ENCODE assay signal across 14 cellular contexts in the genomic region with DNA sequence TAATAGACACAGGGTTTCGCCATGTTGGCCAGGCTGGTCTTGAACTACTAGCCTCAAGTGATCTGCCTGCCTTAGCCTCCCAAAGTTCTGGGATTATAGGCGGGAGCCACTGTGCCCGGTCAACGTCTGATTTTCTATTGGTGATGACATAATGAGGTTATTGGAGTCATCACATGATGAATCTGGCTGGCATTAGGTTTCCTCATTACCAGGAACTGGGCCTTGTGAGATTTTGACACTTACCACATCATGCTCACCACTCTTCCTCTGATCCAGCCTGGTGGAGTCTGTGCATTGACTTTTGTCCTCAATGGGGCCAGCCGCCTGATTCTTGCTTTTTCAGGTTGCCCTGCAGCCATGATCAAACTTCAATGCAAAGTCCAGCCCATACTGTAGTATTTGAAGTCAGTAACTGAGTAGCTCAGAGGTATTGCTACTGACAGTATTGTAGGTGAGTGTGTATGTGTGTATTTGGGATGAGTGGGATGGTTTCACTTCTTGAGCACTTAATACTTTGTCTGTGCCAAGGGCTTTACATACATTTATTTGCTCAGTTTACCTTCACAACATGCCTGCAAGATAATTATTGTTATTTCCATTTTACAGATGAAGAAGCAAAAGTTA.
"Had no signal": no experiment of that assay in that cellular context is flagged by ENCODE, and none has a peak within 500 bp of the region (broad histone marks: within the 10 kb centered on the region; RNA-seq: fewer than 3 reads in every experiment).

No MANE protein-coding gene starts in this region.

- H3K36me3 Mint-ChIP-seq: type B pancreatic cell had no signal

- H2AFZ ChIP-seq: parathyroid adenoma had no signal

- H3K4me1 ChIP-seq: foreskin keratinocyte, parathyroid adenoma had no signal

- H3K36me3 ChIP-seq: ascending aorta had no signal

- H3K4me3 Mint-ChIP-seq: activated CD4-positive, alpha-beta memory T cell treated with anti-CD3 and anti-CD28 coated beads, Interleukin-2, amount 10 ng/mL, durations not matched to agents 7 days and 5 days; activated naive CD8-positive, alpha-beta T cell treated with anti-CD3 and anti-CD28 coated beads, Interleukin-2, amount 50 U/mL, for 24 hours; T-helper 2 cell treated with Interferon-gamma antibody and Interleukin-4, amounts not matched to agents 5 μg/mL and 100 μg/mL, for 36 hours; type B pancreatic cell had no signal

- H3K9me3 Mint-ChIP-seq: activated CD4-positive, alpha-beta memory T cell treated with anti-CD3 and anti-CD28 coated beads, Interleukin-2, amount 10 ng/mL, durations not matched to agents 7 days and 5 days; activated naive CD8-positive, alpha-beta T cell treated with anti-CD3 and anti-CD28 coated beads, Interleukin-2, amount 50 U/mL, for 24 hours; T-helper 2 cell treated with Interferon-gamma antibody and Interleukin-4, amounts not matched to agents 5 μg/mL and 100 μg/mL, for 36 hours; type B pancreatic cell had no signal

- H3K27ac Mint-ChIP-seq: activated CD4-positive, alpha-beta memory T cell treated with anti-CD3 and anti-CD28 coated beads, Interleukin-2, amount 10 ng/mL, durations not matched to agents 7 days and 5 days; activated naive CD8-positive, alpha-beta T cell treated with anti-CD3 and anti-CD28 coated beads, Interleukin-2, amount 50 U/mL, for 24 hours; T-helper 2 cell treated with Interferon-gamma antibody and Interleukin-4, amounts not matched to agents 5 μg/mL and 100 μg/mL, for 36 hours; type B pancreatic cell had no signal

- H3K27me3 Mint-ChIP-seq: activated naive CD8-positive, alpha-beta T cell treated with anti-CD3 and anti-CD28 coated beads, Interleukin-2, amount 50 U/mL, for 24 hours; type B pancreatic cell had no signal

- DNase-seq: activated CD4-positive, alpha-beta memory T cell treated with anti-CD3 and anti-CD28 coated beads, Interleukin-2, amount 10 ng/mL, durations not matched to agents 7 days and 5 days; activated CD4-positive, CD25-positive, alpha-beta regulatory T cell treated with anti-CD3 and anti-CD28 coated beads, Interleukin-2, amount 50 U/mL, for 72 hours; activated CD8-positive, alpha-beta memory T cell treated with anti-CD3 and anti-CD28 coated beads, Interleukin-2, amount 50 U/mL, for 48 hours; activated naive CD8-positive, alpha-beta T cell treated with anti-CD3 and anti-CD28 coated beads, Interleukin-2, amount 50 U/mL, for 24 hours; foreskin keratinocyte; mesenchymal stem cell; stimulated activated CD4-positive, alpha-beta T cell treated with anti-CD3 and anti-CD28 coated beads, Interleukin-15, amount 100 ng/mL, for 24 hours; stimulated activated CD4-positive, alpha-beta T cell treated with anti-CD3 and anti-CD28 coated beads, Interleukin-4, amount 100 ng/mL, for 4 hours; SW 1271 had no signal

- H3K9ac ChIP-seq: parathyroid adenoma had no signal

- H3K9me3 ChIP-seq: ascending aorta had no signal

- ATAC-seq: activated naive CD8-positive, alpha-beta T cell treated with anti-CD3 and anti-CD28 coated beads, Interleukin-2, amount 50 U/mL, for 24 hours; foreskin keratinocyte; left lobe of liver had no signal

- H3K27ac ChIP-seq: ascending aorta, foreskin keratinocyte, parathyroid adenoma had no signal

- H3K27me3 ChIP-seq: ascending aorta, foreskin keratinocyte had no signal

- H3K4me3 ChIP-seq: ascending aorta had no signal
